In the genomic region with DNA sequence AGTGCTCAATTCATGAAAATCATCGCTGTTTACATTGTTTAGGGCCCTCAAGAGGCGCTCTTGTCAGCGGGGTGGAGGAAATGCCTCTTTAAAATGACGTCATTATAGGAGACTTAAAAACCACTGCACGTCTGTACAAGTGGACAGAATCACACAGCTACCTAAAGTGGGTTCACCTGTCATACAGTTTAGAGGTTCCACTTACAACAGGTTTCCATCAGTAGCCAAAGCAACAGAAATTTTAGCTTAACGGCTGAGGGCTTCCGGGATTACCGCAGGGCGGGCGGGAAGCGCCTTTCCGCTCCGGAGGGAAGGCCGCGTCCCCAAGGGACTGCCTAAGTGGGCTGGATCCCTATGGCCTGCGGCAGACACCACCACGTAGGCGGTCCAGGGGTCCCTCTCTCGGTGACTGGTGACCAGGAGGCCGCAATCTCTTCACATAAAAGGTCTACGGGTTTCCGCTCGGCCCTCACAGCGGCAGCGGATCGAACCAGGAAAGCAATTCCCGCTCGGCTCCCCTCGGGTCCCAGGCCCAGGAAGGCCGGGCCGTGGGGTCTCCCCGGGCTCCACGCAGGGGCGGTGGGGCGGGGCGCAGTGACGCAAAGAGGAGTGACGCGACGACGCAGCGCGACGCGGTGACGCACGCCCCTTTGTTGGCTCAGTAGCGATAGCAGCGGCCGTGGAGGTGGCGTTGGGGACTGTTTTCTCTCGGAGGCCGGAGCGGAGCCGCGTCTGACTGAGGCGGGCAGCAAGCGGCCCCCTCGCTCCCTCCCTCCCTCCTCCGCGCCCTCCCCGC, we compare ENCODE assay signal across 8 cellular contexts. TPM values are rescaled to one million over a fixed set of nuclear protein-coding genes. Genes with fewer than 3 reads are reported as not detected.
DNase-seq lines count a peak whose midpoint lies in the region; ATAC-seq and TF ChIP-seq lines count a peak whose summit lies in the region.

A gene with protein sequence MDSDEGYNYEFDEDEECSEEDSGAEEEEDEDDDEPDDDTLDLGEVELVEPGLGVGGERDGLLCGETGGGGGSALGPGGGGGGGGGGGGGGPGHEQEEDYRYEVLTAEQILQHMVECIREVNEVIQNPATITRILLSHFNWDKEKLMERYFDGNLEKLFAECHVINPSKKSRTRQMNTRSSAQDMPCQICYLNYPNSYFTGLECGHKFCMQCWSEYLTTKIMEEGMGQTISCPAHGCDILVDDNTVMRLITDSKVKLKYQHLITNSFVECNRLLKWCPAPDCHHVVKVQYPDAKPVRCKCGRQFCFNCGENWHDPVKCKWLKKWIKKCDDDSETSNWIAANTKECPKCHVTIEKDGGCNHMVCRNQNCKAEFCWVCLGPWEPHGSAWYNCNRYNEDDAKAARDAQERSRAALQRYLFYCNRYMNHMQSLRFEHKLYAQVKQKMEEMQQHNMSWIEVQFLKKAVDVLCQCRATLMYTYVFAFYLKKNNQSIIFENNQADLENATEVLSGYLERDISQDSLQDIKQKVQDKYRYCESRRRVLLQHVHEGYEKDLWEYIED (plus strand): TSS at position 661 of the 796 bp plus-strand sequence. CDS start 310 bp downstream, outside the sequence.

- peak; percentile 85 for ATAC-seq in HG02678 (IDR thresholded peaks at IDR 0.05; ENCODE audit: unreplicated experiment)

- intact Hi-C loops in cardiac septum (cut with DNase I) = loop anchor here (5.0 to 10.0 kb wide), 2 partner anchors 97 to 211 kb away; a partner anchor contains a TSS

- no peaks in the 10 kb centered on the region for H3K9me3 Mint-ChIP-seq in type B pancreatic cell

- no peaks in the 10 kb centered on the region for H3K27me3 ChIP-seq in adipocyte (replicated peaks; ENCODE audit: control insufficient read depth, insufficient read depth, low read length)

- H3K9ac ChIP-seq in adipocyte (ENCODE audit: low read length) = peak within 1 kb of the TSS; percentile 100

- peaks cover 23% of the 10 kb centered on the region for H3K4me1 Mint-ChIP-seq in type B pancreatic cell (ENCODE audit: unreplicated experiment)

- peak within 1 kb of the TSS; percentile 89 for H3K4me3 ChIP-seq in adipocyte (ENCODE audit: low read length)

- no peaks in the 10 kb centered on the region for H3K27me3 Mint-ChIP-seq in type B pancreatic cell

- peak; percentile 76 for DNase-seq in NCI-H128 (lab: John Stamatoyannopoulos, UW; ENCODE audit: unreplicated experiment)
- DNase-seq in SW480 (ENCODE audit: low spot score) = peak; percentile 93
- peak; percentile 98 for DNase-seq in adipocyte (ENCODE audit: low read depth)
- peak; percentile 98 for DNase-seq in cardiac septum (ENCODE audit: low spot score)
- DNase-seq in pons (ENCODE audit: low spot score) = peak; percentile 94
- peak; percentile 99 for DNase-seq in type B pancreatic cell (ENCODE audit: extremely low spot score, unreplicated experiment)

- H3K27ac Mint-ChIP-seq in type B pancreatic cell = peak within 1 kb of the TSS; percentile 100

- peak; percentile 47 for TF ChIP-seq CTCF in GM12873 (IDR thresholded peaks at IDR 0.05; ENCODE audit: insufficient read depth, low read depth, low read length, missing control alignments)
- TF ChIP-seq CTCF in type B pancreatic cell (conservative IDR thresholded peaks at IDR 0.05) = peak; percentile 47

- H3K36me3 ChIP-seq in adipocyte (ENCODE audit: control insufficient read depth, insufficient read depth, low read length, severe bottlenecking) = peaks cover 21% of the 10 kb centered on the region

- H3K4me1 ChIP-seq in adipocyte (ENCODE audit: control insufficient read depth, insufficient read depth, low read length) = peaks cover 35% of the 10 kb centered on the region

- H3K4me3 Mint-ChIP-seq in type B pancreatic cell = peak within 1 kb of the TSS; percentile 92

- H3K9me3 ChIP-seq in adipocyte (ENCODE audit: control insufficient read depth, low read length) = no peaks in the 10 kb centered on the region

- peaks cover 21% of the 10 kb centered on the region for H3K36me3 Mint-ChIP-seq in type B pancreatic cell

RNA-seq across cellular contexts. Expression of the gene that starts here (rescaled TPM):
- total RNA-seq in cardiac septum = 182 TPM
- total RNA-seq in type B pancreatic cell (ENCODE audit: low replicate concordance) = 172 and 199 TPM in 2 replicates

Comparison
In these comparisons a context has a peak if more than half of its experiments do, and no peak if none do; other contexts are left out.
1. Peak in every context shown above with its lines: DNase-seq, ATAC-seq and H3K4me3 ChIP-seq.